8 cellular contexts compared by ENCODE assay signal in the genomic region with DNA sequence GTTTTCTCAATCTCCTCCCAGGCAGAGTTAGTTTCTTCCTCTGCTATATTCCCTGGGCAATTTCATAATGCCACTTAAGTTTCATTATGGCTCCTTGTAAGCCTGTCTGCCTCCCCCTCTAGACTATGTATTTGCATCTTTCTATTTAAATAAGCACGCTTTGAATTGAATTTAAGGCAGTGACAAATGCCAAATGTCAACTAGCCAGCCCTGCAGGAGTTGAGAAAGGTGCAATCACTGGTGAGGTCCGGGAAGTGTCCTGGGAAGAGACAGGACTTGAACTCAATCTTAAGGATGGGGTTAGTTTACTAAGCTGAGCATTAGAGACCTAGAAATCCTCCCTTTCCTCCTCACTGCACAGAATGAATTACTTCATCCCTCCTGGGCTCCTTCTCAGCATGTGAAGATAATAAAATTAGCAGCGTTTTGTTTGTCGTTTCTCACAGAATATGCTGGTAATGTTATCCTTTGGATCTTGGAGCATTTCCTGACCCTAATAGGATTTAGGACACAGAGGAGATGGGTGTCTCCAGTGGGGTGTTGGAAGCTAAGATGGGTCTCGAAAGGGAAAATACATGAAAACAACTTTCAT. TPM values are rescaled to one million over a fixed set of nuclear protein-coding genes. Genes with fewer than 3 reads are reported as not detected.
DNase-seq lines count a peak whose midpoint lies in the region; ATAC-seq and TF ChIP-seq lines count a peak whose summit lies in the region.

No MANE protein-coding gene starts in this region.

- ATAC-seq in HG02642 (IDR thresholded peaks at IDR 0.05; ENCODE audit: poor library complexity, unreplicated experiment) = peak; percentile 20
- no peak for ATAC-seq in natural killer cell
- no peak for ATAC-seq in GM19467 (IDR thresholded peaks at IDR 0.05; ENCODE audit: unreplicated experiment)
- no peak for ATAC-seq in GM21825 (IDR thresholded peaks at IDR 0.05; ENCODE audit: unreplicated experiment)
- no peak for ATAC-seq in GM18861 (IDR thresholded peaks at IDR 0.05; ENCODE audit: unreplicated experiment)

- H3K4me1 Mint-ChIP-seq in Calu3 (ENCODE audit: low read depth, unreplicated experiment) (peaks cover 27% of the 10 kb centered on the region), natural killer cell (peaks cover 11% of the 10 kb centered on the region in 2 donors)

- no peak for TF ChIP-seq CTCF in Calu3 (IDR thresholded peaks at IDR 0.05; ENCODE audit: unreplicated experiment)
- no peak for TF ChIP-seq CTCF in astrocyte of the cerebellum (IDR thresholded peaks at IDR 0.05; ENCODE audit: low read depth, low read length, missing control alignments)
- no peak for TF ChIP-seq CTCF in natural killer cell (IDR thresholded peaks at IDR 0.05)

- H3K9me3 Mint-ChIP-seq in Calu3 (ENCODE audit: low read depth, unreplicated experiment) (no peaks in the 10 kb centered on the region), natural killer cell (no peaks in the 10 kb centered on the region)

- H3K4me3 Mint-ChIP-seq in Calu3 (ENCODE audit: low read depth, unreplicated experiment) (peak overlapping the region; percentile 80), natural killer cell (peak overlapping the region; percentile 96)

- in situ Hi-C loops in astrocyte of the cerebellum (cut with HindIII; ENCODE audit: low sequenced_read_pairs) = no loop called here

- BruUV-seq in Calu3 (replicated peaks; lab: Mats Ljungman, UMichigan) = TSS peak; percentile 46

- CTCF ChIA-PET in Calu3 (lab: Charles Lee) = no interaction called here

- H3K36me3 Mint-ChIP-seq in Calu3 (ENCODE audit: insufficient read depth, unreplicated experiment) = peaks cover 22% of the 10 kb centered on the region
- no peaks in the 10 kb centered on the region for H3K36me3 Mint-ChIP-seq in natural killer cell

- DNase-seq in Calu3 = no peak
- DNase-seq in astrocyte of the cerebellum (ENCODE audit: low read depth) = no peak
- no peak for DNase-seq in natural killer cell
- DNase-seq in A172 (ENCODE audit: low spot score) = no peak

- H3K27ac Mint-ChIP-seq in Calu3 (ENCODE audit: unreplicated experiment) (peak overlapping the region; percentile 9), natural killer cell (peak overlapping the region; percentile 90 to 93)

- intact Hi-C loops in Calu3 (cut with micrococcal nuclease; ENCODE audit: unreplicated experiment) = no loop called here
- intact Hi-C loops in natural killer cell (cut with micrococcal nuclease) = loop anchor here (1.0 kb wide), 1 partner anchor 24 kb away; no protein-coding TSS in a partner anchor

- H3K4me3 ChIP-seq in astrocyte of the cerebellum (ENCODE audit: low read depth, low read length) = peak overlapping the region; percentile 86

- no peaks in the 10 kb centered on the region for H3K27me3 Mint-ChIP-seq in Calu3 (ENCODE audit: unreplicated experiment)
- H3K27me3 Mint-ChIP-seq in natural killer cell (ENCODE audit: low read depth in 2 of 2) = no peaks in the 10 kb centered on the region

RNA-seq across cellular contexts. Expression of gene TCP11L1, which starts 1.6 kb away (rescaled TPM):
- total RNA-seq in Calu3 (2022) (8.6 and 9.6 TPM in 2 replicates), natural killer cell (10 to 100 TPM; 20.7 to 24.5 (median 22.7) TPM)
- total RNA-seq in A172 (2014; rRNA removed; shearing (Covaris generic)) = 14.7 and 15.9 TPM in 2 replicates

RNA-seq across cellular contexts. Expression of gene DEPDC7, which starts 25.3 kb away (rescaled TPM):
- total RNA-seq in Calu3 (2022) (1.2 and 1.6 TPM in 2 replicates), natural killer cell (1 to 10 TPM in 2 of 3 donors, under 1 TPM in 1; 0.80 to 1.8 (median 1.2) TPM)
- 13.6 and 13.8 TPM in 2 replicates for total RNA-seq in A172 (2014; rRNA removed; shearing (Covaris generic))
